20 cellular contexts compared by ENCODE assay signal in genomic region chr4:3801521-3801920, GRCh38. TPM values are rescaled to one million over a fixed set of nuclear protein-coding genes. Genes with fewer than 3 reads are reported as not detected.
DNase-seq lines count a peak whose midpoint lies in the region; ATAC-seq and TF ChIP-seq lines count a peak whose summit lies in the region.
"Had no signal": no experiment of that assay in that cellular context is flagged by ENCODE, and none has a peak within 500 bp of the region (broad histone marks: within the 10 kb centered on the region; RNA-seq: fewer than 3 reads in every experiment).

No MANE protein-coding gene starts in this region.

- H3K4me3 Mint-ChIP-seq in chondrocyte (ENCODE audit: unreplicated experiment) = no peak overlapping the region
- H3K4me3 Mint-ChIP-seq: B cell; CD4-positive, CD25-positive, alpha-beta regulatory T cell; CD8-positive, alpha-beta T cell; H9 had no signal

- intact Hi-C loops in Right ventricle myocardium inferior (cut with DNase I) (no loop called here), lower lobe of right lung (cut with DNase I) (no loop called here), posterior vena cava (cut with DNase I) (no loop called here)

- no peaks in the 10 kb centered on the region for H3K4me1 Mint-ChIP-seq in chondrocyte (ENCODE audit: low read depth)
- H3K4me1 Mint-ChIP-seq: B cell; CD4-positive, CD25-positive, alpha-beta regulatory T cell had no signal

- H3K27ac Mint-ChIP-seq in chondrocyte (ENCODE audit: unreplicated experiment) = no peak overlapping the region
- H3K27ac Mint-ChIP-seq: B cell; CD4-positive, CD25-positive, alpha-beta regulatory T cell; CD8-positive, alpha-beta T cell had no signal

- no peaks in the 10 kb centered on the region for H3K36me3 ChIP-seq in right atrium auricular region
- no peaks in the 10 kb centered on the region for H3K36me3 ChIP-seq in lower lobe of right lung
- H3K36me3 ChIP-seq: BLaER1 had no signal

- H3K27ac ChIP-seq in right atrium auricular region = no peak overlapping the region
- H3K27ac ChIP-seq in lower lobe of right lung = no peak overlapping the region
- H3K27ac ChIP-seq: 22Rv1, BLaER1, C4-2B, GM23248 had no signal

- no peak overlapping the region for H3K4me3 ChIP-seq in right atrium auricular region
- H3K4me3 ChIP-seq in lower lobe of right lung = no peak overlapping the region
- H3K4me3 ChIP-seq: BLaER1, GM23248 had no signal

- H3K4me1 ChIP-seq in right atrium auricular region (no peaks in the 10 kb centered on the region), lower lobe of right lung (no peaks in the 10 kb centered on the region)
- H3K4me1 ChIP-seq: Caco-2 had no signal

- H3K9me3 Mint-ChIP-seq in chondrocyte (ENCODE audit: low read depth) = peaks cover 4% of the 10 kb centered on the region

- H3K27me3 ChIP-seq in right atrium auricular region (no peaks in the 10 kb centered on the region), lower lobe of right lung (ENCODE audit: low read depth) (peaks cover 20% of the 10 kb centered on the region)
- H3K27me3 ChIP-seq: BLaER1 had no signal

- ATAC-seq in Right ventricle myocardium inferior = no peak
- no peak for ATAC-seq in lower lobe of right lung
- ATAC-seq in HG02571 (IDR thresholded peaks at IDR 0.05; ENCODE audit: unreplicated experiment) = no peak
- ATAC-seq in GM21723 (IDR thresholded peaks at IDR 0.05; ENCODE audit: unreplicated experiment) = no peak
- ATAC-seq: CD8-positive, alpha-beta T cell; HCT116 had no signal

- DNase-seq in Right ventricle myocardium inferior (ENCODE audit: missing footprints) (peak; percentile 22), right atrium auricular region (ENCODE audit: low spot score) (no peak), chondrocyte (ENCODE audit: low spot score) (peak; percentile 48), lower lobe of right lung (peak; percentile 19), posterior vena cava (ENCODE audit: low spot score) (peak; percentile 26), NCI-H1930 (lab: John Stamatoyannopoulos, UW) (no peak)
- DNase-seq: Caco-2; CD4-positive, CD25-positive, alpha-beta regulatory T cell; CD8-positive, alpha-beta T cell; DMS153; DND-41; GM23248; H9 had no signal

- TF ChIP-seq CTCF in right atrium auricular region (IDR thresholded peaks at IDR 0.05) (no peak), chondrocyte (IDR thresholded peaks at IDR 0.05) (no peak), lower lobe of right lung (IDR thresholded peaks at IDR 0.05) (no peak)

- H3K27me3 Mint-ChIP-seq in chondrocyte (ENCODE audit: low read depth) = peaks cover 35% of the 10 kb centered on the region

- no peaks in the 10 kb centered on the region for H3K36me3 Mint-ChIP-seq in chondrocyte (ENCODE audit: low read depth)
- H3K36me3 Mint-ChIP-seq: CD4-positive, CD25-positive, alpha-beta regulatory T cell; CD8-positive, alpha-beta T cell had no signal

- peaks cover 0 to 6% of the 10 kb centered on the region in 2 donors for H3K9me3 ChIP-seq in right atrium auricular region
- no peaks in the 10 kb centered on the region for H3K9me3 ChIP-seq in lower lobe of right lung
- H3K9me3 ChIP-seq: Caco-2 had no signal

RNA-seq across cellular contexts. Expression of gene ADRA2C, which starts 35.3 kb away (rescaled TPM):
- total RNA-seq in Right ventricle myocardium inferior (6.9 TPM), right atrium auricular region (1 to 10 TPM; 2.6 to 3.1 TPM), chondrocyte (0.99 to 1.6 TPM (median 1.5 TPM) in 3 replicates), lower lobe of right lung (2.5 TPM), posterior vena cava (10 to 100 TPM; 56.4 to 61.5 TPM)
- total RNA-seq: B cell; CD4-positive, CD25-positive, alpha-beta regulatory T cell; CD8-positive, alpha-beta T cell had no signal

Comparison
In these comparisons a context has a peak if more than half of its experiments do, and no peak if none do; other contexts are left out.
1. DNase-seq: peak in Right ventricle myocardium inferior (single experiment), chondrocyte (single experiment), lower lobe of right lung (single experiment) and posterior vena cava (single experiment); none in right atrium auricular region (single experiment) and NCI-H1930 (0 of 2).